Comparison of ENCODE assay signal across 9 cellular contexts in genomic region chr6:11025911-11026635, GRCh38. TPM values are rescaled to one million over a fixed set of nuclear protein-coding genes. Genes with fewer than 3 reads are reported as not detected.
DNase-seq lines count a peak whose midpoint lies in the region; ATAC-seq lines count a peak whose summit lies in the region.
"Had no signal": no experiment of that assay in that cellular context is flagged by ENCODE, and none has a peak within 500 bp of the region (broad histone marks: within the 10 kb centered on the region; RNA-seq: fewer than 3 reads in every experiment).

No MANE protein-coding gene starts in this region.

- no peaks in the 10 kb centered on the region for H3K9me3 ChIP-seq in HUES6 (ENCODE audit: control insufficient read depth, insufficient read depth, low read depth, low read length)

- H3K4me1 ChIP-seq in HUES6 (ENCODE audit: control insufficient read depth, insufficient read depth, low read length) = peaks cover 48% of the 10 kb centered on the region

- peak overlapping the region; percentile 48 for H3K4me3 ChIP-seq in HUES6 (ENCODE audit: low read depth, low read length)

- no peaks in the 10 kb centered on the region for H3K27me3 ChIP-seq in HUES6 (ENCODE audit: control insufficient read depth, insufficient read depth, low read length)

- in situ Hi-C loops in KBM-7 (cut with MboI; ENCODE audit: low pct_unique_long_range_greater_than_20kb, low sequenced_read_pairs) = no loop called here

- no peaks in the 10 kb centered on the region for H3K36me3 Mint-ChIP-seq in activated naive CD4-positive, alpha-beta T cell treated with anti-CD3 and anti-CD28 coated beads, Interleukin-2, amount 50 U/mL, for 72 hours

- intact Hi-C loops in left ventricle myocardium superior (cut with micrococcal nuclease) = no loop called here

- DNase-seq in left ventricle myocardium superior (no peak), NCI-H1417 (lab: John Stamatoyannopoulos, UW) (no peak), DMS53 (lab: John Stamatoyannopoulos, UW) (no peak), KBM-7 (no peak)
- no peak for DNase-seq in activated naive CD4-positive, alpha-beta T cell treated with anti-CD3 and anti-CD28 coated beads, Interleukin-2, amount 50 U/mL, for 72 hours (ENCODE audit: low spot score in 2 of 2)

- peak overlapping the region; percentile 68 for H3K9ac ChIP-seq in HUES6 (ENCODE audit: low read length)

- H3K36me3 ChIP-seq in HUES6 (ENCODE audit: control insufficient read depth, insufficient read depth, low read length) = no peaks in the 10 kb centered on the region

- H3K27ac Mint-ChIP-seq in activated naive CD4-positive, alpha-beta T cell treated with anti-CD3 and anti-CD28 coated beads, Interleukin-2, amount 50 U/mL, for 72 hours = no peak overlapping the region

- H3K9me3 Mint-ChIP-seq in activated naive CD4-positive, alpha-beta T cell treated with anti-CD3 and anti-CD28 coated beads, Interleukin-2, amount 50 U/mL, for 72 hours = no peaks in the 10 kb centered on the region

- ATAC-seq in GM18517 (IDR thresholded peaks at IDR 0.05; ENCODE audit: unreplicated experiment) (peak; percentile 87), GM21825 (IDR thresholded peaks at IDR 0.05; ENCODE audit: unreplicated experiment) (peak; percentile 89), left ventricle myocardium superior (peak; percentile 69)
- ATAC-seq in activated naive CD4-positive, alpha-beta T cell treated with anti-CD3 and anti-CD28 coated beads, Interleukin-2, amount 50 U/mL, for 72 hours = no peak

- peak overlapping the region; percentile 17; the same call in 1 of the 2 replicates for H3K27ac ChIP-seq in HUES6 (ENCODE audit: low read depth, low read length)
- H3K27ac ChIP-seq: VCaP had no signal

RNA-seq across cellular contexts. Expression of gene ELOVL2, which starts 18.0 kb away (rescaled TPM):
- total RNA-seq in left ventricle myocardium superior = 1.3 TPM
- total RNA-seq in activated naive CD4-positive, alpha-beta T cell treated with anti-CD3 and anti-CD28 coated beads, Interleukin-2, amount 50 U/mL, for 72 hours = not detected

Comparison
In these comparisons a context has a peak if more than half of its experiments do, and no peak if none do; other contexts are left out.
1. ATAC-seq: peak in GM18517 (single experiment), GM21825 (single experiment) and left ventricle myocardium superior (single experiment); none in activated naive CD4-positive, alpha-beta T cell treated with anti-CD3 and anti-CD28 coated beads, Interleukin-2, amount 50 U/mL, for 72 hours (0 of 2).